8 cellular contexts compared by ENCODE assay signal in the genomic region with DNA sequence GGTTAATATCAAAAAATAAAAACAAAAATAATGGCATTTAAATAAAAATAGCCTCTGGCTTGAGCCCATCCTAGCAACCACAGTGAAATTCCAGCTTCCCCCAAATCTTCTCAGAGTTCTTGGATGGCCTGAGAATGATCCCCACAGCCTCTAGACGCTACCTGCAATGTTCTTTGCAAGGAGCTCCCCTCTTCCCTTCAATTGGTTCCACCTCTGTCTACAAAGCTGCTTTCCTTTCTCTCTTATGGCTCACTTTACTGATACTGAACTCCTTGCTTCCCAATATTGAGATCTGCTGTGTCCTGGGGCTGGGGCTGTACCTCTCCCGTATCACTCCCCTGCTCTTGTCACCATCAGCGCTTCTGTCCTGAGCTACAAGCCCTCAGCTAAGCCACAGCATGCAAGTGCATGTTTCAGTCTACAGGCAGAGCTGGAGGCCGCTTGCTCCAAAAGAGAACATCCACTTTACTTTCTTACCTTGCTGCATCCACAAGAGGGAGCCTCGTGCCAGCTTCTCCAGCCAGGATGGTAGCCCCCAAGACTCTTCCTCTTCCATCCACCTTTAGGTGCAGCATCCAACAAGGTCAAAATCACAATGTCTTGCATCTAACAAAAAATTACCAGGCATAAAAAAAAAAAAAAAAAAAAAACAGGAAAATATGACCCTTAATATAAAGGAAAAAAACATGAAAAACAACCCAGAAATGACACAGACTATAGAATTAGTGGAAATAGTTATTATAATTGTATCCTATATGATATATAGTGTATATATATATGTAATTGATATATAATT. TPM values are rescaled to one million over a fixed set of nuclear protein-coding genes. Genes with fewer than 3 reads are reported as not detected.
DNase-seq lines count a peak whose midpoint lies in the region; ATAC-seq and TF ChIP-seq lines count a peak whose summit lies in the region.

No MANE protein-coding gene starts in this region.

- no peaks in the 10 kb centered on the region for H4K20me1 ChIP-seq in DND-41 (ENCODE audit: insufficient read depth, low read length)

- no CpG with 5 or more reads among the region's 5 CpGs for WGBS in mesendoderm (ENCODE audit: extremely low coverage, insufficient coverage, low lambda C conversion rate)

- H3K4me2 ChIP-seq in DND-41 (ENCODE audit: insufficient read depth, low read length) (no peak overlapping the region), mesendoderm (ENCODE audit: low read length) (no peak overlapping the region)

- DNase-seq in DND-41 (peak; percentile 39), HT-29 (ENCODE audit: low spot score) (peak; percentile 80), NT2/D1 (ENCODE audit: low read depth, low spot score) (peak; percentile 58), dedifferentiated amniotic fluid mesenchymal stem cell (ENCODE audit: extremely low spot score) (peak; percentile 51), mesendoderm (peak; percentile 81)
- DNase-seq in activated CD8-positive, alpha-beta memory T cell treated with anti-CD3 and anti-CD28 coated beads for 24 hours, result no peak

- H3K56ac ChIP-seq in mesendoderm (ENCODE audit: low read length), result no peak overlapping the region

- no peak overlapping the region for H2BK15ac ChIP-seq in mesendoderm (replicated peaks; ENCODE audit: low read depth)

- H3K36me3 ChIP-seq in DND-41 (ENCODE audit: insufficient read depth, low read length), result no peaks in the 10 kb centered on the region
- H3K36me3 ChIP-seq in NT2/D1 (ENCODE audit: insufficient read depth, insufficient read length, low read length), result no peaks in the 10 kb centered on the region
- H3K36me3 ChIP-seq in mesendoderm (ENCODE audit: control insufficient read depth, insufficient read depth, low read length), result no peaks in the 10 kb centered on the region

- H3K4me1 ChIP-seq in DND-41 (ENCODE audit: insufficient read depth, low read length) (no peaks in the 10 kb centered on the region), NT2/D1 (ENCODE audit: insufficient read depth, insufficient read length) (peaks cover 3% of the 10 kb centered on the region), mesendoderm (ENCODE audit: control insufficient read depth, low read depth, low read length) (no peaks in the 10 kb centered on the region)

- H3K9ac ChIP-seq in DND-41 (ENCODE audit: low read depth, low read length), result no peak overlapping the region
- H3K9ac ChIP-seq in NT2/D1 (ENCODE audit: insufficient read length, low read depth), result no peak overlapping the region
- H3K9ac ChIP-seq in mesendoderm (ENCODE audit: low read length), result no peak overlapping the region

- peak; percentile 64 for TF ChIP-seq CTCF in DND-41 (IDR thresholded peaks at IDR 0.05; ENCODE audit: borderline replicate concordance, extremely low read depth, low read length, poor library complexity, severe bottlenecking)

- no peak overlapping the region for H2BK120ac ChIP-seq in mesendoderm (ENCODE audit: low read depth, low read length)

- H3K18ac ChIP-seq in mesendoderm (ENCODE audit: low read length), result no peak overlapping the region

- H4K5ac ChIP-seq in mesendoderm (ENCODE audit: low read length), result no peak overlapping the region

- H3K4ac ChIP-seq in mesendoderm (ENCODE audit: low read depth, low read length), result no peak overlapping the region

- H2AFZ ChIP-seq in DND-41 (ENCODE audit: low read depth, low read length), result no peak overlapping the region

- no peak overlapping the region for H2AK5ac ChIP-seq in mesendoderm (ENCODE audit: low read length)

- no peak overlapping the region for H3K27ac ChIP-seq in DND-41 (ENCODE audit: low read length)
- no peak overlapping the region for H3K27ac ChIP-seq in mesendoderm (ENCODE audit: low read depth, low read length)

- H4K8ac ChIP-seq in mesendoderm (ENCODE audit: low read depth, low read length), result no peak overlapping the region

- peak; percentile 64; the same call in 2 of the 3 replicates for ATAC-seq in DND-41 (ENCODE audit: insufficient read depth, low read depth)
- ATAC-seq in GM21723 (IDR thresholded peaks at IDR 0.05; ENCODE audit: unreplicated experiment), result no peak
- ATAC-seq in HG03139 (IDR thresholded peaks at IDR 0.05; ENCODE audit: unreplicated experiment), result no peak

- H3K27me3 ChIP-seq in DND-41 (ENCODE audit: insufficient read depth, low read length, poor library complexity), result no peaks in the 10 kb centered on the region
- no peaks in the 10 kb centered on the region for H3K27me3 ChIP-seq in NT2/D1 (ENCODE audit: insufficient read depth, insufficient read length)
- H3K27me3 ChIP-seq in mesendoderm (ENCODE audit: insufficient read depth, low read length, poor library complexity), result no peaks in the 10 kb centered on the region

- H3K4me3 ChIP-seq in DND-41 (ENCODE audit: low read depth in 1 of 2, low read length in 2 of 2) (no peak overlapping the region), NT2/D1 (ENCODE audit: insufficient read length, low read depth) (no peak overlapping the region), mesendoderm (ENCODE audit: low read length) (no peak overlapping the region)

- H2BK5ac ChIP-seq in mesendoderm (ENCODE audit: low read length), result no peak overlapping the region

- no peaks in the 10 kb centered on the region for H3K79me1 ChIP-seq in mesendoderm (ENCODE audit: low read length)

- H3K23ac ChIP-seq in mesendoderm (ENCODE audit: low read length), result no peak overlapping the region

- H3K79me2 ChIP-seq in DND-41 (ENCODE audit: insufficient read depth, low read length) (no peaks in the 10 kb centered on the region), mesendoderm (ENCODE audit: control insufficient read depth, insufficient read depth, low read length) (no peaks in the 10 kb centered on the region)

- no peaks in the 10 kb centered on the region for H3K9me3 ChIP-seq in DND-41 (ENCODE audit: insufficient read depth, low read length, severe bottlenecking)
- H3K9me3 ChIP-seq in NT2/D1 (ENCODE audit: insufficient read depth, low read length), result no peaks in the 10 kb centered on the region

RNA-seq across cellular contexts. Expression of a gene that starts 57.4 kb away (rescaled TPM):
- 106 and 123 TPM in 2 replicates for total RNA-seq in HT-29 (2014; rRNA removed; shearing (Covaris generic))
- polyA plus RNA-seq in mesendoderm (2013, experiment 1 of 2), result 0.07 TPM
- polyA plus RNA-seq in mesendoderm (2013, experiment 2 of 2), result 0.14 TPM
